Comparison of ENCODE assay signal across 12 cellular contexts in the genomic region with DNA sequence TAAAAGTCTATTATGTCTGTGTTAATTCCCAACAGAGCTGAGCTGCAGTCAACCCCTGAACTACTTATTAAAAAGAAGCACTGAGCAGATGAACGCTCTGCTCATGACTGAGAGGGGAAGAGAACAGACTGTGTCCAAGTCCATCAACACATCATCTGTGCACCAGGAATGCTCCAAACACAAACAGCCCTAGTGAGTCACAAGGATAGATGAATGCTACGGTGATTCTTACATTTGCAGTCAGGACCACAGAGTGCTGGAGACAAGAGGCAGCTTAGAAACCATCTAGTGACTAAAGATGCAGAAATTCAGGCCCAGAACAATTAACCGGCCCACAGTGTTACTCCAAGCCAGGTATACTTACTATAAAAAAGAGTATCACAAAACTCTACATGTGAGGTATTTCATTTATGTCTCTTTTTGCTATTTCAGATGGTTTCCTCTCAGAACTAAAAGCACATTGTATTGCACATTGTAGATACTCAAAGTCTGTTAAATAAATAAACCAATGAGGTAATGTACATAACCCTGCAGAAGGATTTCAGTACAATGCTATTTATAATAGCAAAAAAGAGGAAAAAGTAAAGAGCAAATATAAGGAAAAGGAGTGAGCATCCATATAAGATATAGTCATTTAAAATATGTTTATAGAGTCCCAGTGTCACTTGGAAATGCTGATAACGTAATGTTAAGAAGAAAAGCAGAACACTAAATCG.
A peak's percentile ranks its signal among the peaks of the same experiment; 100 is the strongest.
DNase-seq lines count a peak whose midpoint lies in the region; ATAC-seq, FAIRE-seq and TF ChIP-seq lines count a peak whose summit lies in the region.
"Had no signal": no experiment of that assay in that cellular context is flagged by ENCODE, and none has a peak within 500 bp of the region (broad histone marks: within the 10 kb centered on the region; RNA-seq: fewer than 3 reads in every experiment).

No MANE protein-coding gene starts in this region.

- peak; percentile 37 to 75; a peak in 3 of 6 replicates for ATAC-seq in A549
- ATAC-seq in HG02798 (IDR thresholded peaks at IDR 0.05; ENCODE audit: poor library complexity, unreplicated experiment): no peak
- no peak for ATAC-seq in GM19397 (IDR thresholded peaks at IDR 0.05; ENCODE audit: unreplicated experiment)
- ATAC-seq: esophagus mucosa had no signal

- peak overlapping the region; percentile 18; the same call in 1 of the 3 replicates for H3K4me2 ChIP-seq in A549

- H3K9me3 ChIP-seq in A549: no peaks in the 10 kb centered on the region

- peaks cover 16% of the 10 kb centered on the region for H3K4me1 ChIP-seq in A549

- H3K9me3 Mint-ChIP-seq in HFFc6: no peaks in the 10 kb centered on the region
- H3K9me3 Mint-ChIP-seq: activated CD4-positive, alpha-beta memory T cell treated with anti-CD3 and anti-CD28 coated beads, Interleukin-2, amount 10 ng/mL, durations not matched to agents 7 days and 5 days; mesothelial cell of epicardium had no signal

- no peak for DNase-seq in A549 (ENCODE audit: low read depth in 1 of 2, low spot score in 1 of 2)
- DNase-seq in HFFc6: peak; percentile 88
- DNase-seq in amniotic stem cell (lab: John Stamatoyannopoulos, UW): peak; percentile 68
- DNase-seq in iris pigment epithelial cell (ENCODE audit: low read depth): peak; percentile 90
- no peak for DNase-seq in NCI-H2171 (lab: John Stamatoyannopoulos, UW)
- DNase-seq in Kasumi-1 (lab: John Stamatoyannopoulos, UW): no peak
- DNase-seq: activated CD4-positive, alpha-beta memory T cell treated with anti-CD3 and anti-CD28 coated beads, Interleukin-2, amount 10 ng/mL, durations not matched to agents 7 days and 5 days; NCI-H510A had no signal

- no peak for TF ChIP-seq RAD21 in A549 (conservative IDR thresholded peaks at IDR 0.05 in 1 of 2, IDR thresholded peaks at IDR 0.05 in 1 of 2)

- TF ChIP-seq POLR2A in A549 (IDR thresholded peaks at IDR 0.05; ENCODE audit: low read length): no peak

- peaks cover 56% of the 10 kb centered on the region for H3K4me1 Mint-ChIP-seq in HFFc6 (ENCODE audit: low read depth)
- H3K4me1 Mint-ChIP-seq: activated CD4-positive, alpha-beta memory T cell treated with anti-CD3 and anti-CD28 coated beads, Interleukin-2, amount 10 ng/mL, durations not matched to agents 7 days and 5 days had no signal

- no peak for FAIRE-seq in A549 (lab: Jason Lieb, UNC)

- peak overlapping the region; percentile 81 for H3K27ac Mint-ChIP-seq in HFFc6
- H3K27ac Mint-ChIP-seq: activated CD4-positive, alpha-beta memory T cell treated with anti-CD3 and anti-CD28 coated beads, Interleukin-2, amount 10 ng/mL, durations not matched to agents 7 days and 5 days; mesothelial cell of epicardium had no signal

- no peak overlapping the region for H3K4me3 ChIP-seq in A549

- TF ChIP-seq CTCF in A549 (IDR thresholded peaks at IDR 0.05) (no peak), HFFc6 (IDR thresholded peaks at IDR 0.05) (no peak)

- H3K36me3 Mint-ChIP-seq in HFFc6 (ENCODE audit: low read depth): peaks cover 4% of the 10 kb centered on the region
- H3K36me3 Mint-ChIP-seq: mesothelial cell of epicardium had no signal

- H3K27ac ChIP-seq in A549: no peak overlapping the region; a peak in 1 of 6 replicates

- TF ChIP-seq EP300 in A549 (IDR thresholded peaks at IDR 0.05): no peak

- POLR2A ChIA-PET in A549 (lab: Yijun Ruan, JAX): no interaction called here

- H3K27me3 Mint-ChIP-seq in HFFc6 (ENCODE audit: insufficient read depth): peaks cover 3% of the 10 kb centered on the region
- H3K27me3 Mint-ChIP-seq: activated CD4-positive, alpha-beta memory T cell treated with anti-CD3 and anti-CD28 coated beads, Interleukin-2, amount 10 ng/mL, durations not matched to agents 7 days and 5 days had no signal

- H3K4me3 Mint-ChIP-seq in HFFc6: peak overlapping the region; percentile 69
- H3K4me3 Mint-ChIP-seq: activated CD4-positive, alpha-beta memory T cell treated with anti-CD3 and anti-CD28 coated beads, Interleukin-2, amount 10 ng/mL, durations not matched to agents 7 days and 5 days; mesothelial cell of epicardium had no signal

- CTCF ChIA-PET in A549 (lab: Yijun Ruan, JAX): interaction anchor here (1.1 kb wide), 1 partner anchor 140 kb away, joined by 3 read pairs; no protein-coding TSS in a partner anchor

- WGBS in A549 (ENCODE audit: missing lambda C conversion rate): 60% methylated on average over 5 of the region's 5 CpGs

TF ChIP-seq in A549, 52 proteins besides CTCF, POLR2A, EP300 and RAD21:
- TF ChIP-seq MAFK (IDR thresholded peaks at IDR 0.05; ENCODE audit: partially characterized antibody) (no peak), POLR2AphosphoS2 (conservative IDR thresholded peaks at IDR 0.05; ENCODE audit: low read length) (no peak), EHF (CRISPR knock-in tag; IDR thresholded peaks at IDR 0.05) (no peak), CEBPB (IDR thresholded peaks at IDR 0.05) (no peak), CHD2 (IDR thresholded peaks at IDR 0.05; ENCODE audit: low read length, partially characterized antibody) (no peak), MAZ (IDR thresholded peaks at IDR 0.05; ENCODE audit: borderline replicate concordance, low read depth, low read length) (no peak), FOSB (CRISPR knock-in tag; IDR thresholded peaks at IDR 0.05) (no peak), USF2 (IDR thresholded peaks at IDR 0.05) (no peak), EHMT2 (IDR thresholded peaks at IDR 0.05; ENCODE audit: low read depth) (no peak), NPAS2 (CRISPR knock-in tag; IDR thresholded peaks at IDR 0.05; ENCODE audit: borderline replicate concordance) (no peak), PHF8 (IDR thresholded peaks at IDR 0.05; ENCODE audit: borderline replicate concordance, low read depth) (no peak), BHLHE40 (IDR thresholded peaks at IDR 0.05; ENCODE audit: low read depth, low read length) (no peak), HOXB5 (CRISPR knock-in tag; IDR thresholded peaks at IDR 0.05) (no peak), HMGXB4 (CRISPR knock-in tag; IDR thresholded peaks at IDR 0.05; ENCODE audit: borderline replicate concordance) (no peak), TFCP2L1 (CRISPR knock-in tag; IDR thresholded peaks at IDR 0.05) (no peak)
- TF ChIP-seq, protein P1, sequence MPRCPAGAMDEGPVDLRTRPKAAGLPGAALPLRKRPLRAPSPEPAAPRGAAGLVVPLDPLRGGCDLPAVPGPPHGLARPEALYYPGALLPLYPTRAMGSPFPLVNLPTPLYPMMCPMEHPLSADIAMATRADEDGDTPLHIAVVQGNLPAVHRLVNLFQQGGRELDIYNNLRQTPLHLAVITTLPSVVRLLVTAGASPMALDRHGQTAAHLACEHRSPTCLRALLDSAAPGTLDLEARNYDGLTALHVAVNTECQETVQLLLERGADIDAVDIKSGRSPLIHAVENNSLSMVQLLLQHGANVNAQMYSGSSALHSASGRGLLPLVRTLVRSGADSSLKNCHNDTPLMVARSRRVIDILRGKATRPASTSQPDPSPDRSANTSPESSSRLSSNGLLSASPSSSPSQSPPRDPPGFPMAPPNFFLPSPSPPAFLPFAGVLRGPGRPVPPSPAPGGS (IDR thresholded peaks at IDR 0.05): no peak

Comparison
In these comparisons a context has a peak if more than half of its experiments do, and no peak if none do; other contexts are left out.
1. ATAC-seq: peak in A549 (2 of 2); none in HG02798 (single experiment) and GM19397 (single experiment).
2. DNase-seq: peak in HFFc6 (single experiment), amniotic stem cell (single experiment) and iris pigment epithelial cell (single experiment); none in A549 (0 of 2), NCI-H2171 (single experiment) and Kasumi-1 (0 of 2).